Comparison of ENCODE assay signal across 16 cellular contexts in genomic region chr12:49870501-49871262, GRCh38. TPM values are rescaled to one million over a fixed set of nuclear protein-coding genes. Genes with fewer than 3 reads are reported as not detected.
"Had no signal": no experiment of that assay in that cellular context is flagged by ENCODE, and none has a peak within 500 bp of the region (broad histone marks: within the 10 kb centered on the region; RNA-seq: fewer than 3 reads in every experiment).

No MANE protein-coding gene starts in this region.

- H3K27me3 Mint-ChIP-seq: naive thymus-derived CD8-positive, alpha-beta T cell had no signal

- H3K9me3 Mint-ChIP-seq: activated naive CD4-positive, alpha-beta T cell treated with anti-CD3 and anti-CD28 coated beads for 36 hours; activated naive CD8-positive, alpha-beta T cell treated with anti-CD3 and anti-CD28 coated beads, Interleukin-2, amount 50 U/mL, for 24 hours; naive thymus-derived CD8-positive, alpha-beta T cell; WTC11 had no signal

- H3K27ac Mint-ChIP-seq: activated naive CD4-positive, alpha-beta T cell treated with anti-CD3 and anti-CD28 coated beads for 36 hours; activated naive CD8-positive, alpha-beta T cell treated with anti-CD3 and anti-CD28 coated beads, Interleukin-2, amount 50 U/mL, for 24 hours; T-helper 17 cell; WTC11 had no signal

- H3K27me3 ChIP-seq: breast epithelium, left lung, uterus had no signal

- H3K9me3 ChIP-seq: breast epithelium, esophagus muscularis mucosa, left lung, prostate gland, stomach, uterus had no signal

- DNase-seq: activated CD4-positive, alpha-beta T cell treated with anti-CD3 and anti-CD28 coated beads for 48 hours; activated naive CD4-positive, alpha-beta T cell treated with anti-CD3 and anti-CD28 coated beads for 36 hours; activated naive CD8-positive, alpha-beta T cell treated with anti-CD3 and anti-CD28 coated beads, Interleukin-2, amount 50 U/mL, for 24 hours; hippocampal formation; naive thymus-derived CD8-positive, alpha-beta T cell; occipital lobe; stimulated activated CD4-positive, alpha-beta T cell treated with anti-CD3 and anti-CD28 coated beads, Interleukin-1b, Interleukin-23, amount 100 ng/mL, for 48 hours; stomach; T-helper 17 cell had no signal

- H3K27ac ChIP-seq: left lung had no signal

- H3K4me1 Mint-ChIP-seq: activated naive CD8-positive, alpha-beta T cell treated with anti-CD3 and anti-CD28 coated beads, Interleukin-2, amount 50 U/mL, for 24 hours had no signal

- H3K36me3 ChIP-seq: breast epithelium, esophagus muscularis mucosa, left lung, prostate gland, stomach, uterus had no signal

- H3K4me3 Mint-ChIP-seq: activated naive CD4-positive, alpha-beta T cell treated with anti-CD3 and anti-CD28 coated beads for 36 hours; activated naive CD8-positive, alpha-beta T cell treated with anti-CD3 and anti-CD28 coated beads, Interleukin-2, amount 50 U/mL, for 24 hours; naive thymus-derived CD8-positive, alpha-beta T cell; T-helper 17 cell; WTC11 had no signal

- H3K4me3 ChIP-seq: breast epithelium, esophagus muscularis mucosa, left lung, prostate gland, stomach, uterus had no signal

- H3K36me3 Mint-ChIP-seq: naive thymus-derived CD8-positive, alpha-beta T cell; WTC11 had no signal

RNA-seq across cellular contexts. Expression of gene FAIM2, which starts 33.0 kb away (rescaled TPM):
- total RNA-seq: naive thymus-derived CD8-positive, alpha-beta T cell had no signal
- polyA plus RNA-seq: keratinocyte had no signal
